ENCODE assay signal across 8 cellular contexts in genomic region chr10:30510184-30510931, GRCh38.
DNase-seq lines count a peak whose midpoint lies in the region; ATAC-seq and TF ChIP-seq lines count a peak whose summit lies in the region.

No MANE protein-coding gene starts in this region.

- DNase-seq in Daoy (ENCODE audit: low read depth) (peak; percentile 84), osteoblast (ENCODE audit: insufficient read length, low spot score, missing footprints) (peak; percentile 90), SIG-M5 (lab: John Stamatoyannopoulos, UW) (no peak), glutamatergic neuron (no peak), DMS114 treated with DMSO at 0.1 percent for 48 hours (lab: John Stamatoyannopoulos, UW; ENCODE audit: unreplicated experiment) (no peak)

- H3K27ac Mint-ChIP-seq in activated T-helper 17 cell treated with anti-CD3 and anti-CD28 coated beads, Interleukin-2, amount 50 U/mL, for 72 hours, result peak overlapping the region; percentile 77
- H3K27ac Mint-ChIP-seq in glutamatergic neuron (ENCODE audit: unreplicated experiment), result no peak overlapping the region

- H3K27me3 ChIP-seq in osteoblast (ENCODE audit: insufficient read depth, low read length), result no peaks in the 10 kb centered on the region

- no peaks in the 10 kb centered on the region for H3K36me3 ChIP-seq in osteoblast (ENCODE audit: insufficient read depth, low read length)

- H3K9me3 ChIP-seq in osteoblast (ENCODE audit: low read depth, low read length), result no peaks in the 10 kb centered on the region

- ATAC-seq in GM19395 (IDR thresholded peaks at IDR 0.05; ENCODE audit: unreplicated experiment) (peak; percentile 92), HG03439 (IDR thresholded peaks at IDR 0.05; ENCODE audit: unreplicated experiment) (peak; percentile 92)
- ATAC-seq in activated T-helper 17 cell treated with anti-CD3 and anti-CD28 coated beads, Interleukin-2, amount 50 U/mL, for 72 hours (replicated peaks), result peak; percentile 99

- peaks cover 11% of the 10 kb centered on the region for H3K4me1 Mint-ChIP-seq in activated T-helper 17 cell treated with anti-CD3 and anti-CD28 coated beads, Interleukin-2, amount 50 U/mL, for 72 hours
- H3K4me1 Mint-ChIP-seq in glutamatergic neuron (ENCODE audit: low read depth, unreplicated experiment), result no peaks in the 10 kb centered on the region

- no peak overlapping the region for H3K4me3 ChIP-seq in osteoblast (ENCODE audit: insufficient read depth, low read length)

- peak overlapping the region; percentile 49 for H3K4me3 Mint-ChIP-seq in activated T-helper 17 cell treated with anti-CD3 and anti-CD28 coated beads, Interleukin-2, amount 50 U/mL, for 72 hours
- no peak overlapping the region for H3K4me3 Mint-ChIP-seq in glutamatergic neuron (ENCODE audit: unreplicated experiment)

- no peaks in the 10 kb centered on the region for H3K9me3 Mint-ChIP-seq in activated T-helper 17 cell treated with anti-CD3 and anti-CD28 coated beads, Interleukin-2, amount 50 U/mL, for 72 hours
- H3K9me3 Mint-ChIP-seq in glutamatergic neuron (ENCODE audit: unreplicated experiment), result no peaks in the 10 kb centered on the region

- H2AFZ ChIP-seq in osteoblast (ENCODE audit: low read length), result no peak overlapping the region

- peak overlapping the region; percentile 60 for H3K4me2 ChIP-seq in osteoblast (ENCODE audit: insufficient read depth, low read length)

- H3K27me3 Mint-ChIP-seq in activated T-helper 17 cell treated with anti-CD3 and anti-CD28 coated beads, Interleukin-2, amount 50 U/mL, for 72 hours, result no peaks in the 10 kb centered on the region
- no peaks in the 10 kb centered on the region for H3K27me3 Mint-ChIP-seq in glutamatergic neuron (ENCODE audit: unreplicated experiment)

- peaks cover 14% of the 10 kb centered on the region for H3K4me1 ChIP-seq in osteoblast (ENCODE audit: insufficient read depth, low read length)

- no peaks in the 10 kb centered on the region for H3K79me2 ChIP-seq in osteoblast (ENCODE audit: insufficient read depth, low read length)

- peak; percentile 59 for TF ChIP-seq CTCF in osteoblast (IDR thresholded peaks at IDR 0.05; ENCODE audit: extremely low read depth, low read depth, low read length)
- no peak for TF ChIP-seq CTCF in glutamatergic neuron (IDR thresholded peaks at IDR 0.05; ENCODE audit: partially characterized antibody, unreplicated experiment)

- H3K36me3 Mint-ChIP-seq in activated T-helper 17 cell treated with anti-CD3 and anti-CD28 coated beads, Interleukin-2, amount 50 U/mL, for 72 hours (ENCODE audit: low read depth), result no peaks in the 10 kb centered on the region
- no peaks in the 10 kb centered on the region for H3K36me3 Mint-ChIP-seq in glutamatergic neuron (ENCODE audit: unreplicated experiment)

- H3K27ac ChIP-seq in osteoblast (ENCODE audit: low read depth, low read length), result peak overlapping the region; percentile 6

- H4K20me1 ChIP-seq in osteoblast (ENCODE audit: insufficient read depth, low read length), result no peaks in the 10 kb centered on the region

Comparison
In these comparisons a context has a peak if more than half of its experiments do, and no peak if none do; other contexts are left out.
1. DNase-seq: peak in Daoy (single experiment) and osteoblast (single experiment); none in SIG-M5 (single experiment), glutamatergic neuron (single experiment) and DMS114 treated with DMSO at 0.1 percent for 48 hours (single experiment).
2. Peak in every context shown above with its lines, with median percentiles within 50 percentile points of each other: ATAC-seq.